9 cellular contexts compared by ENCODE assay signal in genomic region chrX:35380808-35381700, GRCh38.
DNase-seq lines count a peak whose midpoint lies in the region; ATAC-seq, FAIRE-seq and TF ChIP-seq lines count a peak whose summit lies in the region.
"Had no signal": no experiment of that assay in that cellular context is flagged by ENCODE, and none has a peak within 500 bp of the region (broad histone marks: within the 10 kb centered on the region; RNA-seq: fewer than 3 reads in every experiment).

No MANE protein-coding gene starts in this region.

- H3K27me3 Mint-ChIP-seq in Caco-2 (ENCODE audit: insufficient read depth, unreplicated experiment): peaks cover 2% of the 10 kb centered on the region
- H3K27me3 Mint-ChIP-seq: IgD-negative memory B cell had no signal

- intact Hi-C loops in Caco-2 (cut with micrococcal nuclease; ENCODE audit: unreplicated experiment): loop anchor here (5.0 to 10.0 kb wide), 2 partner anchors 1186 to 1484 kb away; no protein-coding TSS in a partner anchor

- DNase-seq in Caco-2 (peak in 1 of 2 experiments; percentile 6), SK-MEL-5 (ENCODE audit: low read depth, low spot score) (peak; percentile 39), hippocampal formation (lab: John Stamatoyannopoulos, UW) (no peak), amniotic stem cell (lab: John Stamatoyannopoulos, UW) (no peak)

- H3K36me3 Mint-ChIP-seq in Caco-2 (ENCODE audit: insufficient read depth, unreplicated experiment): no peaks in the 10 kb centered on the region
- H3K36me3 Mint-ChIP-seq: IgD-negative memory B cell had no signal

- in situ Hi-C loops in SK-MEL-5 (cut with HindIII; ENCODE audit: low pct_unique_long_range_greater_than_20kb, low sequenced_read_pairs): no loop called here

- peak; percentile 89 for ATAC-seq in GM19351 (IDR thresholded peaks at IDR 0.05; ENCODE audit: unreplicated experiment)
- peak; percentile 69 for ATAC-seq in HG03457 (IDR thresholded peaks at IDR 0.05; ENCODE audit: unreplicated experiment)
- no peak for ATAC-seq in HG03439 (IDR thresholded peaks at IDR 0.05; ENCODE audit: unreplicated experiment)

- H3K4me3 ChIP-seq in Caco-2 (ENCODE audit: low read depth, low read length): no peak overlapping the region

- CTCF ChIA-PET in Caco-2 (lab: Charles Lee): no interaction called here

- no peak overlapping the region for H3K4me3 Mint-ChIP-seq in Caco-2 (ENCODE audit: unreplicated experiment)
- H3K4me3 Mint-ChIP-seq: IgD-negative memory B cell had no signal

- H3K27me3 ChIP-seq in Caco-2 (replicated peaks; ENCODE audit: control insufficient read depth, insufficient read depth, low read length): no peaks in the 10 kb centered on the region

- TF ChIP-seq CTCF in Caco-2 (IDR thresholded peaks at IDR 0.05; ENCODE audit: insufficient read depth in 1 of 2, low read depth in 1 of 2, low read length in 1 of 2, severe bottlenecking in 1 of 2, unreplicated experiment in 1 of 2): peak; percentile 34 to 62

- H3K36me3 ChIP-seq in Caco-2 (ENCODE audit: control insufficient read depth, insufficient read depth, low read length): no peaks in the 10 kb centered on the region

- no TSS peak for BruUV-seq in Caco-2 (replicated peaks; lab: Mats Ljungman, UMichigan)

- no peaks in the 10 kb centered on the region for H3K4me1 ChIP-seq in Caco-2

- H3K9me3 ChIP-seq in Caco-2: no peaks in the 10 kb centered on the region

- H3K9me3 Mint-ChIP-seq in Caco-2 (ENCODE audit: unreplicated experiment): no peaks in the 10 kb centered on the region
- H3K9me3 Mint-ChIP-seq: IgD-negative memory B cell had no signal

- H3K4me1 Mint-ChIP-seq in Caco-2 (ENCODE audit: low read depth, unreplicated experiment): no peaks in the 10 kb centered on the region
- H3K4me1 Mint-ChIP-seq: IgD-negative memory B cell had no signal

- peak; percentile 94 for FAIRE-seq in islet of Langerhans (lab: Jason Lieb, UNC)

- POLR2A ChIA-PET in Caco-2 (lab: Charles Lee): no interaction called here

- H3K27ac Mint-ChIP-seq in Caco-2 (ENCODE audit: unreplicated experiment): no peak overlapping the region
- H3K27ac Mint-ChIP-seq: IgD-negative memory B cell had no signal
